In the genomic region with DNA sequence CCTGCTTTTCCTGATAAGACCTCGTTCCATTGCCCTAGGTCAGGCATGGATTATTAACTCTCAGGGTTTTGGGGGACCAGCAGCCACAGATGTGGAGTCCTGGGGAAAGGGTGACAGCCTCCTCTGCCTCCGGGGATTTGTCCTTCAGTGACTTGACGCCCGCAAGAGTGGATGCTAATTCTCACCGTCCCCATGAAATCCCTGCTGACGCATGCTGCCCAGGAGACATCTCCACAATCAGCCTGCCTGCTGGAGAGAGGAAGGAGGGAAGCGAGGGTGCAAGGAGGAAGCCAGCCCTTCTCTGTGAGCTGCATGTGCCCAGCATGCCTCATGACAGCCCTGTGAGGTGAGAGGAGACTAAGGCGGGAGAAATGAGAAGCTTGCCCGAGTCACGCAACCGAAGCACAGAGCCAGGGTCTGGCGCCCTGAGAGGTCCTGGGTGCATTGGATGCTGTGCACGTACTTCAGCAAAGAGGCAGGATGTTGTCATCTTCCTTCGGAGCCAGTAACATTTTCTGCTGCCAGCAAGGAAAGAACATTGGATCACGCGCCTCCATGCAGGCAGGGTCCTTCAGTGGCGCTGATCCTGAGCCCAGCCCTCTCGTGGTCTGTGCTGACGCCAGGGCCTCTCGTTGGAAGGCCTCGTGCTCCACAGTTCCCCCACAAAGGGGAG, we compare ENCODE assay signal across 2 cellular contexts.
TF ChIP-seq lines count a peak whose summit lies in the region.

No MANE protein-coding gene starts in this region.

TF ChIP-seq in SK-N-SH, 30 proteins besides CTCF, POLR2A, EP300 and RAD21:
- TF ChIP-seq, protein P1, sequence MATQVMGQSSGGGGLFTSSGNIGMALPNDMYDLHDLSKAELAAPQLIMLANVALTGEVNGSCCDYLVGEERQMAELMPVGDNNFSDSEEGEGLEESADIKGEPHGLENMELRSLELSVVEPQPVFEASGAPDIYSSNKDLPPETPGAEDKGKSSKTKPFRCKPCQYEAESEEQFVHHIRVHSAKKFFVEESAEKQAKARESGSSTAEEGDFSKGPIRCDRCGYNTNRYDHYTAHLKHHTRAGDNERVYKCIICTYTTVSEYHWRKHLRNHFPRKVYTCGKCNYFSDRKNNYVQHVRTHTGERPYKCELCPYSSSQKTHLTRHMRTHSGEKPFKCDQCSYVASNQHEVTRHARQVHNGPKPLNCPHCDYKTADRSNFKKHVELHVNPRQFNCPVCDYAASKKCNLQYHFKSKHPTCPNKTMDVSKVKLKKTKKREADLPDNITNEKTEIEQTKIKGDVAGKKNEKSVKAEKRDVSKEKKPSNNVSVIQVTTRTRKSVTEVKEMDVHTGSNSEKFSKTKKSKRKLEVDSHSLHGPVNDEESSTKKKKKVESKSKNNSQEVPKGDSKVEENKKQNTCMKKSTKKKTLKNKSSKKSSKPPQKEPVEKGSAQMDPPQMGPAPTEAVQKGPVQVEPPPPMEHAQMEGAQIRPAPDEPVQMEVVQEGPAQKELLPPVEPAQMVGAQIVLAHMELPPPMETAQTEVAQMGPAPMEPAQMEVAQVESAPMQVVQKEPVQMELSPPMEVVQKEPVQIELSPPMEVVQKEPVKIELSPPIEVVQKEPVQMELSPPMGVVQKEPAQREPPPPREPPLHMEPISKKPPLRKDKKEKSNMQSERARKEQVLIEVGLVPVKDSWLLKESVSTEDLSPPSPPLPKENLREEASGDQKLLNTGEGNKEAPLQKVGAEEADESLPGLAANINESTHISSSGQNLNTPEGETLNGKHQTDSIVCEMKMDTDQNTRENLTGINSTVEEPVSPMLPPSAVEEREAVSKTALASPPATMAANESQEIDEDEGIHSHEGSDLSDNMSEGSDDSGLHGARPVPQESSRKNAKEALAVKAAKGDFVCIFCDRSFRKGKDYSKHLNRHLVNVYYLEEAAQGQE (IDR thresholded peaks at IDR 0.05; ENCODE audit: low read depth, low read length), result no peak
- TF ChIP-seq POLR2AphosphoS5 (IDR thresholded peaks at IDR 0.05; ENCODE audit: low read depth, low read length), result no peak
- no peak for TF ChIP-seq ELF1 (IDR thresholded peaks at IDR 0.05)
- TF ChIP-seq RFX5 (IDR thresholded peaks at IDR 0.05; ENCODE audit: low read length), result no peak
- TF ChIP-seq YY1 (IDR thresholded peaks at IDR 0.05; ENCODE audit: low read depth), result no peak
- TF ChIP-seq FOSL2 (IDR thresholded peaks at IDR 0.05; ENCODE audit: borderline replicate concordance, low read depth), result no peak
- TF ChIP-seq CHD2 (IDR thresholded peaks at IDR 0.05; ENCODE audit: low read length, partially characterized antibody), result no peak
- TF ChIP-seq EZH2phosphoT487 (IDR thresholded peaks at IDR 0.05; ENCODE audit: borderline replicate concordance, low read depth), result no peak
- TF ChIP-seq GATA2 (CRISPR knock-in tag; IDR thresholded peaks at IDR 0.05), result no peak
- no peak for TF ChIP-seq JUND (IDR thresholded peaks at IDR 0.05)
- no peak for TF ChIP-seq IRF3 (IDR thresholded peaks at IDR 0.05; ENCODE audit: low read depth, low read length)
- no peak for TF ChIP-seq MXI1 (IDR thresholded peaks at IDR 0.05; ENCODE audit: low read depth, low read length)
- no peak for TF ChIP-seq TAF1 (IDR thresholded peaks at IDR 0.05; ENCODE audit: borderline replicate concordance, low read depth, low read length)
- TF ChIP-seq RXRA (IDR thresholded peaks at IDR 0.05; ENCODE audit: borderline replicate concordance, low read depth), result no peak
- TF ChIP-seq SIN3A (IDR thresholded peaks at IDR 0.05; ENCODE audit: borderline replicate concordance, low read depth, low read length), result no peak
- no peak for TF ChIP-seq TEAD4 (IDR thresholded peaks at IDR 0.05; ENCODE audit: borderline replicate concordance, insufficient read depth)
- TF ChIP-seq, protein P2, sequence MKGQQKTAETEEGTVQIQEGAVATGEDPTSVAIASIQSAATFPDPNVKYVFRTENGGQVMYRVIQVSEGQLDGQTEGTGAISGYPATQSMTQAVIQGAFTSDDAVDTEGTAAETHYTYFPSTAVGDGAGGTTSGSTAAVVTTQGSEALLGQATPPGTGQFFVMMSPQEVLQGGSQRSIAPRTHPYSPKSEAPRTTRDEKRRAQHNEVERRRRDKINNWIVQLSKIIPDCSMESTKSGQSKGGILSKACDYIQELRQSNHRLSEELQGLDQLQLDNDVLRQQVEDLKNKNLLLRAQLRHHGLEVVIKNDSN (IDR thresholded peaks at IDR 0.05; ENCODE audit: borderline replicate concordance, low read depth), result no peak
- TF ChIP-seq, protein P3, sequence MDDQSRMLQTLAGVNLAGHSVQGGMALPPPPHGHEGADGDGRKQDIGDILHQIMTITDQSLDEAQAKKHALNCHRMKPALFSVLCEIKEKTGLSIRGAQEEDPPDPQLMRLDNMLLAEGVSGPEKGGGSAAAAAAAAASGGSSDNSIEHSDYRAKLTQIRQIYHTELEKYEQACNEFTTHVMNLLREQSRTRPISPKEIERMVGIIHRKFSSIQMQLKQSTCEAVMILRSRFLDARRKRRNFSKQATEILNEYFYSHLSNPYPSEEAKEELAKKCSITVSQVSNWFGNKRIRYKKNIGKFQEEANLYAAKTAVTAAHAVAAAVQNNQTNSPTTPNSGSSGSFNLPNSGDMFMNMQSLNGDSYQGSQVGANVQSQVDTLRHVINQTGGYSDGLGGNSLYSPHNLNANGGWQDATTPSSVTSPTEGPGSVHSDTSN (IDR thresholded peaks at IDR 0.05), result no peak
TF ChIP-seq in SK-N-SH: peak in this region for 0.

TF ChIP-seq in SK-N-SH treated with all-trans-retinoic acid at 6 μM for 48 hours, 23 proteins besides CTCF, POLR2A, EP300 and RAD21:
- TF ChIP-seq TCF4 (CRISPR knock-in tag; IDR thresholded peaks at IDR 0.05; ENCODE audit: borderline replicate concordance), result no peak
- no peak for TF ChIP-seq ZNF565 (CRISPR knock-in tag; conservative IDR thresholded peaks at IDR 0.05; ENCODE audit: low read depth)
- TF ChIP-seq RARB (CRISPR knock-in tag; IDR thresholded peaks at IDR 0.05), result no peak
- no peak for TF ChIP-seq CSRNP3 (CRISPR knock-in tag; IDR thresholded peaks at IDR 0.05)
- TF ChIP-seq SNAI2 (CRISPR knock-in tag; IDR thresholded peaks at IDR 0.05), result no peak
- TF ChIP-seq, protein P4, sequence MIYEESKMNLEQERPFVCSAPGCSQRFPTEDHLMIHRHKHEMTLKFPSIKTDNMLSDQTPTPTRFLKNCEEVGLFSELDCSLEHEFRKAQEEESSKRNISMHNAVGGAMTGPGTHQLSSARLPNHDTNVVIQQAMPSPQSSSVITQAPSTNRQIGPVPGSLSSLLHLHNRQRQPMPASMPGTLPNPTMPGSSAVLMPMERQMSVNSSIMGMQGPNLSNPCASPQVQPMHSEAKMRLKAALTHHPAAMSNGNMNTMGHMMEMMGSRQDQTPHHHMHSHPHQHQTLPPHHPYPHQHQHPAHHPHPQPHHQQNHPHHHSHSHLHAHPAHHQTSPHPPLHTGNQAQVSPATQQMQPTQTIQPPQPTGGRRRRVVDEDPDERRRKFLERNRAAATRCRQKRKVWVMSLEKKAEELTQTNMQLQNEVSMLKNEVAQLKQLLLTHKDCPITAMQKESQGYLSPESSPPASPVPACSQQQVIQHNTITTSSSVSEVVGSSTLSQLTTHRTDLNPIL (CRISPR knock-in tag; IDR thresholded peaks at IDR 0.05; ENCODE audit: low read depth), result no peak
- no peak for TF ChIP-seq POU6F1 (CRISPR knock-in tag; IDR thresholded peaks at IDR 0.05; ENCODE audit: borderline replicate concordance, low read depth)
- TF ChIP-seq, protein P5, sequence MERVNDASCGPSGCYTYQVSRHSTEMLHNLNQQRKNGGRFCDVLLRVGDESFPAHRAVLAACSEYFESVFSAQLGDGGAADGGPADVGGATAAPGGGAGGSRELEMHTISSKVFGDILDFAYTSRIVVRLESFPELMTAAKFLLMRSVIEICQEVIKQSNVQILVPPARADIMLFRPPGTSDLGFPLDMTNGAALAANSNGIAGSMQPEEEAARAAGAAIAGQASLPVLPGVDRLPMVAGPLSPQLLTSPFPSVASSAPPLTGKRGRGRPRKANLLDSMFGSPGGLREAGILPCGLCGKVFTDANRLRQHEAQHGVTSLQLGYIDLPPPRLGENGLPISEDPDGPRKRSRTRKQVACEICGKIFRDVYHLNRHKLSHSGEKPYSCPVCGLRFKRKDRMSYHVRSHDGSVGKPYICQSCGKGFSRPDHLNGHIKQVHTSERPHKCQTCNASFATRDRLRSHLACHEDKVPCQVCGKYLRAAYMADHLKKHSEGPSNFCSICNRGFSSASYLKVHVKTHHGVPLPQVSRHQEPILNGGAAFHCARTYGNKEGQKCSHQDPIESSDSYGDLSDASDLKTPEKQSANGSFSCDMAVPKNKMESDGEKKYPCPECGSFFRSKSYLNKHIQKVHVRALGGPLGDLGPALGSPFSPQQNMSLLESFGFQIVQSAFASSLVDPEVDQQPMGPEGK (CRISPR knock-in tag; IDR thresholded peaks at IDR 0.05; ENCODE audit: borderline replicate concordance), result no peak
- TF ChIP-seq, protein P6, sequence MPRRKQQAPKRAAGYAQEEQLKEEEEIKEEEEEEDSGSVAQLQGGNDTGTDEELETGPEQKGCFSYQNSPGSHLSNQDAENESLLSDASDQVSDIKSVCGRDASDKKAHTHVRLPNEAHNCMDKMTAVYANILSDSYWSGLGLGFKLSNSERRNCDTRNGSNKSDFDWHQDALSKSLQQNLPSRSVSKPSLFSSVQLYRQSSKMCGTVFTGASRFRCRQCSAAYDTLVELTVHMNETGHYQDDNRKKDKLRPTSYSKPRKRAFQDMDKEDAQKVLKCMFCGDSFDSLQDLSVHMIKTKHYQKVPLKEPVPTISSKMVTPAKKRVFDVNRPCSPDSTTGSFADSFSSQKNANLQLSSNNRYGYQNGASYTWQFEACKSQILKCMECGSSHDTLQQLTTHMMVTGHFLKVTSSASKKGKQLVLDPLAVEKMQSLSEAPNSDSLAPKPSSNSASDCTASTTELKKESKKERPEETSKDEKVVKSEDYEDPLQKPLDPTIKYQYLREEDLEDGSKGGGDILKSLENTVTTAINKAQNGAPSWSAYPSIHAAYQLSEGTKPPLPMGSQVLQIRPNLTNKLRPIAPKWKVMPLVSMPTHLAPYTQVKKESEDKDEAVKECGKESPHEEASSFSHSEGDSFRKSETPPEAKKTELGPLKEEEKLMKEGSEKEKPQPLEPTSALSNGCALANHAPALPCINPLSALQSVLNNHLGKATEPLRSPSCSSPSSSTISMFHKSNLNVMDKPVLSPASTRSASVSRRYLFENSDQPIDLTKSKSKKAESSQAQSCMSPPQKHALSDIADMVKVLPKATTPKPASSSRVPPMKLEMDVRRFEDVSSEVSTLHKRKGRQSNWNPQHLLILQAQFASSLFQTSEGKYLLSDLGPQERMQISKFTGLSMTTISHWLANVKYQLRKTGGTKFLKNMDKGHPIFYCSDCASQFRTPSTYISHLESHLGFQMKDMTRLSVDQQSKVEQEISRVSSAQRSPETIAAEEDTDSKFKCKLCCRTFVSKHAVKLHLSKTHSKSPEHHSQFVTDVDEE (CRISPR knock-in tag; IDR thresholded peaks at IDR 0.05), result no peak
- no peak for TF ChIP-seq CSDC2 (CRISPR knock-in tag; IDR thresholded peaks at IDR 0.05)
